In the genomic region with DNA sequence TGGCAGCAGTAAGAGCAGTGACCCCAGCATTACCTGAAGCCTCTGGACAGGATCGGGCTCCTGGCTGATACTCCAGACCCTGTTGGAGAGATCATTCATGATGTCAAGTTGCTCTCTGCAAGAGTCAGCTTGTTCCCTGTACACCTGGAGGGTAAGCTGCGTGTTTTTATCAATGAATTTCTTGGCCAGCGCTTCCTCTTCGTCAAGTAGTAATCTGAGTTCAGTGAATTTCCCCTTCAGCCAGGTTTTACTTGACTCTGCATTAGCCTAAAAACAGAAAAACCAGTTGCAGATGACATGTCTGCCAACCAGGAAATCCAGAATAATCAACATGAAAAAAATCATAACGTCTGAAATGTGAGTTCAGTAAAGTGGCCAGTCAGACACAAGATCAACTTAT, we compare ENCODE assay signal across 9 cellular contexts. TPM values are rescaled to one million over a fixed set of nuclear protein-coding genes. Genes with fewer than 3 reads are reported as not detected.
DNase-seq lines count a peak whose midpoint lies in the region; ATAC-seq, FAIRE-seq and TF ChIP-seq lines count a peak whose summit lies in the region.
"Had no signal": no experiment of that assay in that cellular context is flagged by ENCODE, and none has a peak within 500 bp of the region (broad histone marks: within the 10 kb centered on the region; RNA-seq: fewer than 3 reads in every experiment).

No MANE protein-coding gene starts in this region.

- H4K5ac ChIP-seq in H9 (ENCODE audit: insufficient read length, low read depth, low read length): no peak overlapping the region

- no peak for DNase-seq in CD8-positive, alpha-beta T cell
- DNase-seq in GM12891 (ENCODE audit: insufficient read length, low spot score): no peak
- DNase-seq in left lung: no peak
- DNase-seq in H9: no peak
- DNase-seq in osteoblast (ENCODE audit: insufficient read length, low spot score, missing footprints): no peak
- no peak for DNase-seq in cortex of kidney (lab: John Stamatoyannopoulos, UW)
- no peak for DNase-seq in NCI-H446 (lab: John Stamatoyannopoulos, UW)

- H3T11ph ChIP-seq in H9 (ENCODE audit: low read length): no peak overlapping the region

- no peak overlapping the region for H3K18ac ChIP-seq in H9 (ENCODE audit: insufficient read length, low read depth, low read length)

- no peaks in the 10 kb centered on the region for H3K27me3 ChIP-seq in CD8-positive, alpha-beta T cell (ENCODE audit: insufficient read depth, low read length)
- no peaks in the 10 kb centered on the region for H3K27me3 ChIP-seq in left lung
- no peaks in the 10 kb centered on the region for H3K27me3 ChIP-seq in H9 (ENCODE audit: insufficient read depth, low read length)
- no peaks in the 10 kb centered on the region for H3K27me3 ChIP-seq in osteoblast (ENCODE audit: insufficient read depth, low read length)

- peaks cover 65% of the 10 kb centered on the region for H3K36me3 Mint-ChIP-seq in CD8-positive, alpha-beta T cell
- H3K36me3 Mint-ChIP-seq in H9 (ENCODE audit: insufficient read depth in 1 of 3, low read depth in 3 of 3): peaks cover 0 to 15% (median 8%) of the 10 kb centered on the region in 3 experiments; a peak in 4 of 7 replicates

- ATAC-seq in CD8-positive, alpha-beta T cell: no peak
- peak; percentile 31 for ATAC-seq in left lung
- ATAC-seq: GM23338 had no signal

- peak overlapping the region; percentile 28 for H3K27ac ChIP-seq in CD8-positive, alpha-beta T cell (ENCODE audit: low read depth, low read length)
- H3K27ac ChIP-seq in VCaP: peak overlapping the region; percentile 93
- H3K27ac ChIP-seq in left lung: peak overlapping the region in 1 of 2 donors; percentile 21
- H3K27ac ChIP-seq in H9 (ENCODE audit: insufficient read length, low read depth, low read length): no peak overlapping the region
- H3K27ac ChIP-seq in osteoblast (ENCODE audit: low read depth, low read length): no peak overlapping the region

- intact Hi-C loops in CD8-positive, alpha-beta T cell (cut with DNase I, micrococcal nuclease): loop anchor here (5.0 to 10.0 kb wide), 4 partner anchors 43 to 1725 kb away; a partner anchor contains a TSS
- intact Hi-C loops in left lung (cut with DNase I): no loop called here

- H2BK15ac ChIP-seq in H9 (ENCODE audit: low read depth, low read length): no peak overlapping the region

- peak overlapping the region; percentile 40 for H3K4me3 Mint-ChIP-seq in CD8-positive, alpha-beta T cell
- no peak overlapping the region for H3K4me3 Mint-ChIP-seq in H9
- H3K4me3 Mint-ChIP-seq: GM23338 had no signal

- no peak overlapping the region for H2BK120ac ChIP-seq in H9 (ENCODE audit: low read depth, low read length, poor library complexity, severe bottlenecking)

- no peak for TF ChIP-seq POLR2A in GM12891 (IDR thresholded peaks at IDR 0.05; ENCODE audit: low read depth, low read length)

- CTCF ChIA-PET in CD8-positive, alpha-beta T cell (lab: Charles Lee): interaction anchor here (0.6 to 3.7 kb wide), 8 partner anchors 13 to 163 kb away, joined by 3 to 14 read pairs (median 4); a partner anchor contains a TSS

- no peak overlapping the region for H2AK5ac ChIP-seq in H9 (ENCODE audit: insufficient read length, low read length)

- H3K4me2 ChIP-seq in H9 (ENCODE audit: insufficient read depth, insufficient read length, low read length) (no peak overlapping the region), osteoblast (ENCODE audit: insufficient read depth, low read length) (no peak overlapping the region)
- H3K4me2 ChIP-seq: GM23338 had no signal

- H3K9me3 Mint-ChIP-seq in CD8-positive, alpha-beta T cell: no peaks in the 10 kb centered on the region
- H3K9me3 Mint-ChIP-seq in H9: no peaks in the 10 kb centered on the region
- H3K9me3 Mint-ChIP-seq: GM23338 had no signal

- H3K9ac ChIP-seq in H9 (ENCODE audit: extremely low read depth, insufficient read length, low read length): no peak overlapping the region

- peaks cover 13% of the 10 kb centered on the region for H3K36me3 ChIP-seq in CD8-positive, alpha-beta T cell (ENCODE audit: insufficient read depth, low read length)
- peaks cover 0 to 53% of the 10 kb centered on the region in 2 donors for H3K36me3 ChIP-seq in left lung
- no peaks in the 10 kb centered on the region for H3K36me3 ChIP-seq in osteoblast (ENCODE audit: insufficient read depth, low read length)

- H3K23ac ChIP-seq in H9 (ENCODE audit: insufficient read length, low read depth, low read length): no peak overlapping the region

- no peaks in the 10 kb centered on the region for H3K23me2 ChIP-seq in H9 (ENCODE audit: insufficient read length, low read depth, low read length, poor library complexity, severe bottlenecking)

- H3K4me1 Mint-ChIP-seq in CD8-positive, alpha-beta T cell (ENCODE audit: low read depth): peaks cover 75% of the 10 kb centered on the region
- peaks cover 12 to 17% of the 10 kb centered on the region in 2 experiments for H3K4me1 Mint-ChIP-seq in H9

- no peaks in the 10 kb centered on the region for H3K9me3 ChIP-seq in CD8-positive, alpha-beta T cell (ENCODE audit: low read length)
- H3K9me3 ChIP-seq in left lung (no peaks in the 10 kb centered on the region), H9 (ENCODE audit: control insufficient read depth, low read depth, low read length) (no peaks in the 10 kb centered on the region), osteoblast (ENCODE audit: low read depth, low read length) (no peaks in the 10 kb centered on the region)

- H3K14ac ChIP-seq in H9 (ENCODE audit: insufficient read depth, low read length): no peak overlapping the region

- no peak overlapping the region for H2AFZ ChIP-seq in H9 (ENCODE audit: low read length)
- H2AFZ ChIP-seq in osteoblast (ENCODE audit: low read length): no peak overlapping the region
- H2AFZ ChIP-seq: GM23338 had no signal

- no peak overlapping the region for H2BK5ac ChIP-seq in H9 (ENCODE audit: insufficient read length, low read length)

- POLR2A ChIA-PET in CD8-positive, alpha-beta T cell (lab: Charles Lee): interaction anchor here (1.7 to 2.4 kb wide), 4 partner anchors 19 to 156 kb away, joined by 3 to 19 read pairs (median 6); a partner anchor contains a TSS

- WGBS in H9 (ENCODE audit: extremely low coverage, insufficient read length, low lambda C conversion rate): no CpG with 5 or more reads among the region's 5 CpGs

- no peak overlapping the region for H3K56ac ChIP-seq in H9 (ENCODE audit: insufficient read length, low read depth, low read length)

- H3K27me3 Mint-ChIP-seq in CD8-positive, alpha-beta T cell (ENCODE audit: low read depth): no peaks in the 10 kb centered on the region
- no peaks in the 10 kb centered on the region for H3K27me3 Mint-ChIP-seq in H9 (ENCODE audit: low read depth)

- H3K27ac Mint-ChIP-seq in CD8-positive, alpha-beta T cell: peak overlapping the region; percentile 97
- no peak overlapping the region for H3K27ac Mint-ChIP-seq in H9
- H3K27ac Mint-ChIP-seq: GM23338 had no signal

- no peak for FAIRE-seq in GM12891 (lab: Jason Lieb, UNC)

- no peaks in the 10 kb centered on the region for H3K79me2 ChIP-seq in H9 (ENCODE audit: insufficient read depth, low read length)
- H3K79me2 ChIP-seq in osteoblast (ENCODE audit: insufficient read depth, low read length): no peaks in the 10 kb centered on the region

- H2BK12ac ChIP-seq in H9 (ENCODE audit: insufficient read length, low read depth, low read length): no peak overlapping the region

- peaks cover 67% of the 10 kb centered on the region for H3K4me1 ChIP-seq in CD8-positive, alpha-beta T cell (ENCODE audit: insufficient read depth, low read length)
- H3K4me1 ChIP-seq in left lung: peaks cover 0 to 41% of the 10 kb centered on the region in 2 donors
- no peaks in the 10 kb centered on the region; the same call in 1 of the 2 replicates for H3K4me1 ChIP-seq in H9 (ENCODE audit: insufficient read depth, low read length)
- no peaks in the 10 kb centered on the region for H3K4me1 ChIP-seq in osteoblast (ENCODE audit: insufficient read depth, low read length)

- H4K20me1 ChIP-seq in H9 (ENCODE audit: control insufficient read depth, insufficient read depth, insufficient read length): no peaks in the 10 kb centered on the region
- no peaks in the 10 kb centered on the region for H4K20me1 ChIP-seq in osteoblast (ENCODE audit: insufficient read depth, low read length)

- TF ChIP-seq CTCF in CD8-positive, alpha-beta T cell (IDR thresholded peaks at IDR 0.05): no peak
- no peak for TF ChIP-seq CTCF in VCaP (conservative IDR thresholded peaks at IDR 0.05)
- TF ChIP-seq CTCF in left lung (IDR thresholded peaks at IDR 0.05): no peak
- no peak for TF ChIP-seq CTCF in H9 (conservative IDR thresholded peaks at IDR 0.05)
- TF ChIP-seq CTCF in osteoblast (IDR thresholded peaks at IDR 0.05; ENCODE audit: extremely low read depth, low read depth, low read length): no peak

- no peak overlapping the region for H4K8ac ChIP-seq in H9 (replicated peaks; ENCODE audit: insufficient read length, low read depth, low read length)

- H3K4me3 ChIP-seq in CD8-positive, alpha-beta T cell (ENCODE audit: low read depth, low read length): no peak overlapping the region
- H3K4me3 ChIP-seq in left lung: no peak overlapping the region
- no peak overlapping the region for H3K4me3 ChIP-seq in osteoblast (ENCODE audit: insufficient read depth, low read length)
- H3K4me3 ChIP-seq: GM23338 had no signal

- no peak overlapping the region for H2BK20ac ChIP-seq in H9 (ENCODE audit: low read depth, low read length, poor library complexity, severe bottlenecking)

- H3K4ac ChIP-seq in H9 (ENCODE audit: low read depth, low read length): no peak overlapping the region

- no peaks in the 10 kb centered on the region for H3K79me1 ChIP-seq in H9 (ENCODE audit: insufficient read depth, low read depth, low read length, poor library complexity, severe bottlenecking)

- no peak overlapping the region for H4K91ac ChIP-seq in H9 (ENCODE audit: insufficient read length, low read depth, low read length)

TF ChIP-seq in GM12891, 5 proteins besides CTCF, POLR2A, EP300 and RAD21:
- TF ChIP-seq SPI1 (IDR thresholded peaks at IDR 0.05; ENCODE audit: low read depth, low read length) (peak; percentile 32; the same call in 1 of the 2 replicates), POU2F2 (IDR thresholded peaks at IDR 0.05; ENCODE audit: low read depth, low read length) (no peak)

RNA-seq across cellular contexts. Expression of a gene that starts 19.1 kb away (rescaled TPM):
- total RNA-seq in CD8-positive, alpha-beta T cell: 10 to 100 TPM; 22.6 to 23.5 TPM
- 20.0 TPM for polyA plus RNA-seq in GM12891 (2012; ENCODE audit: low read depth, missing spikeins)
- total RNA-seq in left lung (10 to 100 TPM; 26.8 to 37.2 TPM), H9 (2021) (12.5 and 14.7 TPM in 2 replicates), osteoblast (0.59 and 1.1 TPM in 2 replicates)

RNA-seq across cellular contexts. Expression of a gene that starts 43.4 kb away (rescaled TPM):
- 10 to 100 TPM; 84.6 to 92.5 TPM for total RNA-seq in CD8-positive, alpha-beta T cell
- 53.0 TPM for polyA plus RNA-seq in GM12891 (2012; ENCODE audit: low read depth, missing spikeins)
- total RNA-seq in left lung (10 to 100 TPM; 51.8 to 72.0 TPM), H9 (2021) (40.4 and 41.8 TPM in 2 replicates), osteoblast (56.1 and 56.6 TPM in 2 replicates)

Comparison
In these comparisons a context has a peak if more than half of its experiments do, and no peak if none do; other contexts are left out.
1. H3K27ac ChIP-seq: peak in CD8-positive, alpha-beta T cell (single experiment) and VCaP (single experiment); none in H9 (single experiment) and osteoblast (single experiment).
2. intact Hi-C loops: an anchor here in CD8-positive, alpha-beta T cell (5.0 to 10.0 kb wide); none called in left lung.